In genomic region chr12:127280393-127281275, GRCh38 we compare ENCODE assay signal across 8 cellular contexts.
DNase-seq lines count a peak whose midpoint lies in the region; ATAC-seq, FAIRE-seq and TF ChIP-seq lines count a peak whose summit lies in the region.

No MANE protein-coding gene starts in this region.

- POLR2A ChIA-PET in activated CD8-positive, alpha-beta T cell treated with anti-CD3 and anti-CD28 coated beads for 36 hours (lab: Charles Lee) = no interaction called here

- peak; percentile 57 for ATAC-seq in HG03520 (IDR thresholded peaks at IDR 0.05; ENCODE audit: unreplicated experiment)
- peak; percentile 92 for ATAC-seq in activated CD8-positive, alpha-beta T cell treated with anti-CD3 and anti-CD28 coated beads for 36 hours
- peak; percentile 60 to 79 for ATAC-seq in upper lobe of left lung (ENCODE audit: low FRiP score in 2 of 2)
- no peak for ATAC-seq in HG03025 (IDR thresholded peaks at IDR 0.05; ENCODE audit: low FRiP score, unreplicated experiment)

- H3K9me3 Mint-ChIP-seq in activated CD8-positive, alpha-beta T cell treated with anti-CD3 and anti-CD28 coated beads for 36 hours = no peaks in the 10 kb centered on the region

- H3K27ac ChIP-seq in osteoblast (ENCODE audit: low read depth, low read length) (no peak overlapping the region), upper lobe of left lung (no peak overlapping the region)

- H3K4me1 ChIP-seq in osteoblast (ENCODE audit: insufficient read depth, low read length) (peaks cover 23% of the 10 kb centered on the region), upper lobe of left lung (peaks cover 0 to 7% (median 0%) of the 10 kb centered on the region in 4 donors)

- H3K27me3 Mint-ChIP-seq in activated CD8-positive, alpha-beta T cell treated with anti-CD3 and anti-CD28 coated beads for 36 hours = no peaks in the 10 kb centered on the region

- H3K36me3 ChIP-seq in osteoblast (ENCODE audit: insufficient read depth, low read length) = no peaks in the 10 kb centered on the region
- H3K36me3 ChIP-seq in upper lobe of left lung = no peaks in the 10 kb centered on the region

- H3K4me2 ChIP-seq in osteoblast (ENCODE audit: insufficient read depth, low read length) = no peak overlapping the region

- H3K79me2 ChIP-seq in osteoblast (ENCODE audit: insufficient read depth, low read length) = no peaks in the 10 kb centered on the region

- H3K4me3 Mint-ChIP-seq in activated CD8-positive, alpha-beta T cell treated with anti-CD3 and anti-CD28 coated beads for 36 hours = no peak overlapping the region

- no peaks in the 10 kb centered on the region for H3K36me3 Mint-ChIP-seq in activated CD8-positive, alpha-beta T cell treated with anti-CD3 and anti-CD28 coated beads for 36 hours (ENCODE audit: low read depth)

- H2AFZ ChIP-seq in osteoblast (ENCODE audit: low read length) = no peak overlapping the region

- TF ChIP-seq CTCF in activated CD8-positive, alpha-beta T cell treated with anti-CD3 and anti-CD28 coated beads for 36 hours (IDR thresholded peaks at IDR 0.05) = peak; percentile 98
- TF ChIP-seq CTCF in epithelial cell of esophagus (IDR thresholded peaks at IDR 0.05; ENCODE audit: insufficient read depth, low read depth, low read length, missing control alignments) (peak; percentile 65), osteoblast (IDR thresholded peaks at IDR 0.05; ENCODE audit: extremely low read depth, low read depth, low read length) (peak; percentile 69), upper lobe of left lung (IDR thresholded peaks at IDR 0.05) (peak; percentile 80 to 93 (median 86))

- FAIRE-seq in GM19239 (lab: Jason Lieb, UNC) = no peak

- H3K4me3 ChIP-seq in epithelial cell of esophagus (ENCODE audit: low read length) (no peak overlapping the region), osteoblast (ENCODE audit: insufficient read depth, low read length) (no peak overlapping the region), upper lobe of left lung (no peak overlapping the region)

- no peaks in the 10 kb centered on the region for H3K27me3 ChIP-seq in osteoblast (ENCODE audit: insufficient read depth, low read length)
- no peaks in the 10 kb centered on the region for H3K27me3 ChIP-seq in upper lobe of left lung

- intact Hi-C loops in activated CD8-positive, alpha-beta T cell treated with anti-CD3 and anti-CD28 coated beads for 36 hours (cut with micrococcal nuclease) = no loop called here

- H3K4me1 Mint-ChIP-seq in activated CD8-positive, alpha-beta T cell treated with anti-CD3 and anti-CD28 coated beads for 36 hours (ENCODE audit: low read depth) = no peaks in the 10 kb centered on the region

- no peak for TF ChIP-seq POLR2A in upper lobe of left lung (IDR thresholded peaks at IDR 0.05)

- H3K9me3 ChIP-seq in osteoblast (ENCODE audit: low read depth, low read length) = no peaks in the 10 kb centered on the region
- no peaks in the 10 kb centered on the region for H3K9me3 ChIP-seq in upper lobe of left lung

- H4K20me1 ChIP-seq in osteoblast (ENCODE audit: insufficient read depth, low read length) = no peaks in the 10 kb centered on the region

- DNase-seq in GM19239 (ENCODE audit: insufficient read length, low spot score) = peak; percentile 42
- DNase-seq in activated CD8-positive, alpha-beta T cell treated with anti-CD3 and anti-CD28 coated beads for 36 hours = peak; percentile 74
- peak; percentile 55 for DNase-seq in epithelial cell of esophagus (ENCODE audit: low read depth)
- no peak for DNase-seq in osteoblast (ENCODE audit: insufficient read length, low spot score, missing footprints)
- DNase-seq in upper lobe of left lung = peak; percentile 40 to 94
- no peak for DNase-seq in NCI-H2196 (lab: John Stamatoyannopoulos, UW; ENCODE audit: unreplicated experiment)

- TF ChIP-seq EP300 in upper lobe of left lung (IDR thresholded peaks at IDR 0.05) = no peak

- WGBS in upper lobe of left lung, 2 donors = 20 to 22% methylated on average over 27 to 35 of the region's 43 CpGs

- CTCF ChIA-PET in activated CD8-positive, alpha-beta T cell treated with anti-CD3 and anti-CD28 coated beads for 36 hours (lab: Charles Lee) = interaction anchor here (0.6 to 3.7 kb wide), 8 partner anchors 9 to 173 kb away, joined by 3 to 15 read pairs (median 3); no protein-coding TSS in a partner anchor

- no peak overlapping the region for H3K27ac Mint-ChIP-seq in activated CD8-positive, alpha-beta T cell treated with anti-CD3 and anti-CD28 coated beads for 36 hours

Comparison
In these comparisons a context has a peak if more than half of its experiments do, and no peak if none do; other contexts are left out.
1. DNase-seq: peak in GM19239 (single experiment), activated CD8-positive, alpha-beta T cell treated with anti-CD3 and anti-CD28 coated beads for 36 hours (single experiment), epithelial cell of esophagus (single experiment) and upper lobe of left lung (2 of 2); none in osteoblast (single experiment) and NCI-H2196 (single experiment).
2. Peak in every context shown above with its lines, with median percentiles within 50 percentile points of each other: CTCF ChIP-seq.